1 cellular context compared by ENCODE assay signal in the genomic region with DNA sequence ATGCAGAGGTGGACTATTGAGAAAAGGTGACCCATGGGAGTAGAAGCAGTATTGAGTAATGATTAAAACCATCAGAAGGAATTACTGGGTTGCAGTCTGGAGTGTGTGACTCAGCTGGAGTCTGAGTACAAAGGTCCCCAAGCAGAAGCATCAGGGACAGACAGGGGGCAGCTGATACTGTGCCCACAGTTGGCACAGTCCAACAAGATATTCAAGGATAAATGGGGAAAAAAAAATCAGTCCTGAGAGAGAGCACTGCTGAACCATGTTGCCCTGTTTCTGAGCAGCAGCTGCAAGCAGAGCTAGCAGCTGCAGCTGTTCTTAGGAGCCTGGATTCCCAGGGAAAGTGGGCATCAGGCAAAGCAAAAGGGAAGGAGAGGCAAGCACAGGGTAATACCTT.
TF ChIP-seq lines count a peak whose summit lies in the region.

No MANE protein-coding gene starts in this region.

TF ChIP-seq in IMR-90, 13 proteins besides CTCF, POLR2A, EP300 and RAD21:
- TF ChIP-seq RCOR1 (IDR thresholded peaks at IDR 0.05; ENCODE audit: insufficient replicate concordance, low read length) (no peak), MAZ (IDR thresholded peaks at IDR 0.05; ENCODE audit: borderline replicate concordance, low read depth, low read length) (no peak), RFX5 (IDR thresholded peaks at IDR 0.05; ENCODE audit: low read depth, low read length) (no peak), NFE2L2 (IDR thresholded peaks at IDR 0.05; ENCODE audit: low read depth, low read length) (no peak), CHD1 (IDR thresholded peaks at IDR 0.05; ENCODE audit: low read depth, low read length) (no peak), FOS (IDR thresholded peaks at IDR 0.05; ENCODE audit: low read depth, low read length) (no peak), MAFK (IDR thresholded peaks at IDR 0.05; ENCODE audit: low read depth, low read length) (no peak), MXI1 (IDR thresholded peaks at IDR 0.05; ENCODE audit: borderline replicate concordance, low read depth, low read length) (no peak), SMC3 (IDR thresholded peaks at IDR 0.05; ENCODE audit: low read depth, low read length) (no peak), BHLHE40 (IDR thresholded peaks at IDR 0.05; ENCODE audit: low read depth, low read length) (no peak), CEBPB (IDR thresholded peaks at IDR 0.05; ENCODE audit: low read depth, low read length) (no peak)
- TF ChIP-seq, protein P1, sequence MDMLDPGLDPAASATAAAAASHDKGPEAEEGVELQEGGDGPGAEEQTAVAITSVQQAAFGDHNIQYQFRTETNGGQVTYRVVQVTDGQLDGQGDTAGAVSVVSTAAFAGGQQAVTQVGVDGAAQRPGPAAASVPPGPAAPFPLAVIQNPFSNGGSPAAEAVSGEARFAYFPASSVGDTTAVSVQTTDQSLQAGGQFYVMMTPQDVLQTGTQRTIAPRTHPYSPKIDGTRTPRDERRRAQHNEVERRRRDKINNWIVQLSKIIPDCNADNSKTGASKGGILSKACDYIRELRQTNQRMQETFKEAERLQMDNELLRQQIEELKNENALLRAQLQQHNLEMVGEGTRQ (IDR thresholded peaks at IDR 0.05; ENCODE audit: low read depth, low read length), result no peak
- TF ChIP-seq, protein P2, sequence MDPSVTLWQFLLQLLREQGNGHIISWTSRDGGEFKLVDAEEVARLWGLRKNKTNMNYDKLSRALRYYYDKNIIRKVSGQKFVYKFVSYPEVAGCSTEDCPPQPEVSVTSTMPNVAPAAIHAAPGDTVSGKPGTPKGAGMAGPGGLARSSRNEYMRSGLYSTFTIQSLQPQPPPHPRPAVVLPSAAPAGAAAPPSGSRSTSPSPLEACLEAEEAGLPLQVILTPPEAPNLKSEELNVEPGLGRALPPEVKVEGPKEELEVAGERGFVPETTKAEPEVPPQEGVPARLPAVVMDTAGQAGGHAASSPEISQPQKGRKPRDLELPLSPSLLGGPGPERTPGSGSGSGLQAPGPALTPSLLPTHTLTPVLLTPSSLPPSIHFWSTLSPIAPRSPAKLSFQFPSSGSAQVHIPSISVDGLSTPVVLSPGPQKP (IDR thresholded peaks at IDR 0.05; ENCODE audit: borderline replicate concordance, low read depth, low read length), result no peak
